ENCODE assay signal across 32 cellular contexts in the genomic region with DNA sequence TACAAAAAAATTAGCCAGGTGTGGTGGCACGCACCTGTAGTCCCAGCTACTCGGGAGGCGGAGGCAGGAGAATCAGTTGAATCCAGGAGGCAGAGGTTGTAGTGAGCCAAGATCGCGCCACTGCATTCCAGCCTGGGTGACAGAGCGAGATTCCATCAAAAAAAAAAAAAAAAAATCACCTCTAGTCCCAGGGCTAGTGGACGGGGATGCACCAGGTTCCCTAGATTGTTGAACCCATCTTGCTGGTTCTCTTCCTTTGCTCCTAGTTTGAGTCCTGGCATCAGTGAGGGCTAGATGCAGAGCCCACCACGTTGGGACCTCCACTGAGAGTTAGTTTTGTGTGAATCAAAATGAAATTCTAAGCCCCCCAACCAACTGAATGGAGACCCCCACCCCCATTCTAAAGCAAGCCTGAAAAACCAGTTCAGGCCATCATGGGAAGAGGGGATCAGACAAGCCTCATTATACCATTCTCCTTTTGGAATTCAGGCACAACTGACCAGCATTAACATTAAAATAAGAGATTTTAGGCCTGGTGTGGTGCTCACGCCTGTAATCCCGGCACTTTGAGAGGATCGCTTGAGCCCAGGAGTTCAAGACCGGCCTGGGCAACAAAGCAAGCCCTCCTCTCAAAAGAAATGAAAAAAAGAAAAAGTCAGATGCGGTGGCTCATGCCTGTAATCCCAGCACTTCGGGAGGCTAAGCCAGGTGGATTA. TPM values are rescaled to one million over a fixed set of nuclear protein-coding genes. Genes with fewer than 3 reads are reported as not detected.
"Had no signal": no experiment of that assay in that cellular context is flagged by ENCODE, and none has a peak within 500 bp of the region (broad histone marks: within the 10 kb centered on the region; RNA-seq: fewer than 3 reads in every experiment).

No MANE protein-coding gene starts in this region.

- H3K9me3 ChIP-seq: ascending aorta, esophagus squamous epithelium, left ventricle myocardium inferior, neutrophil, right lobe of liver, testis, transverse colon, uterus had no signal

- H3K27ac ChIP-seq: ascending aorta, cardiac muscle cell, epithelial cell of prostate, esophagus squamous epithelium, left ventricle myocardium inferior, neutrophil, right lobe of liver, testis, transverse colon, uterus had no signal

- H3K27me3 Mint-ChIP-seq: activated naive CD8-positive, alpha-beta T cell treated with anti-CD3 and anti-CD28 coated beads, Interleukin-2, amount 10 ng/mL, durations not matched to agents 7 days and 5 days; dendritic cell treated with granulocyte-macrophage colony-stimulating factor and Interleukin-4, amounts not matched to agents 40 ng/mL and 50 ng/mL, for 4 days had no signal

- ATAC-seq: activated CD4-positive, CD25-positive, alpha-beta regulatory T cell treated with anti-CD3 and anti-CD28 coated beads, Interleukin-2, amount 50 U/mL, for 24 hours; right lobe of liver; stimulated activated naive CD8-positive, alpha-beta T cell treated with anti-CD3 and anti-CD28 coated beads, Interleukin-15, Interleukin-2, amounts not matched to agents 100 U/mL and 50 U/mL, for 24 hours had no signal

- H3K36me3 ChIP-seq: ascending aorta, cardiac muscle cell, esophagus squamous epithelium, left ventricle myocardium inferior, neutrophil, right lobe of liver, transverse colon, uterus had no signal

- H3K9me3 Mint-ChIP-seq: activated naive CD4-positive, alpha-beta T cell treated with anti-CD3 and anti-CD28 coated beads, Interleukin-2, amount 10 ng/mL, durations not matched to agents 7 days and 5 days; activated naive CD8-positive, alpha-beta T cell treated with anti-CD3 and anti-CD28 coated beads, Interleukin-2, amount 10 ng/mL, durations not matched to agents 7 days and 5 days; activated T-helper 1 cell treated with anti-CD3 and anti-CD28 coated beads, Interleukin-12 subunit alpha, Interleukin-12 subunit beta, Interleukin-2, Interleukin-4 antibody, amounts not matched to agents 30 ng/mL and 10 ng/mL and 1 ng/mL, durations not matched to agents 14 hours and 24 hours and 36 hours; brain; dendritic cell treated with granulocyte-macrophage colony-stimulating factor and Interleukin-4, amounts not matched to agents 40 ng/mL and 50 ng/mL, for 4 days; nephron had no signal

- H3K27ac Mint-ChIP-seq: activated naive CD4-positive, alpha-beta T cell treated with anti-CD3 and anti-CD28 coated beads, Interleukin-2, amount 10 ng/mL, durations not matched to agents 7 days and 5 days; activated naive CD8-positive, alpha-beta T cell treated with anti-CD3 and anti-CD28 coated beads, Interleukin-2, amount 10 ng/mL, durations not matched to agents 7 days and 5 days; activated T-helper 1 cell treated with anti-CD3 and anti-CD28 coated beads, Interleukin-12 subunit alpha, Interleukin-12 subunit beta, Interleukin-2, Interleukin-4 antibody, amounts not matched to agents 30 ng/mL and 10 ng/mL and 1 ng/mL, durations not matched to agents 14 hours and 24 hours and 36 hours; brain; dendritic cell treated with granulocyte-macrophage colony-stimulating factor and Interleukin-4, amounts not matched to agents 40 ng/mL and 50 ng/mL, for 4 days; nephron had no signal

- H3K4me3 Mint-ChIP-seq: activated naive CD4-positive, alpha-beta T cell treated with anti-CD3 and anti-CD28 coated beads, Interleukin-2, amount 10 ng/mL, durations not matched to agents 7 days and 5 days; activated naive CD8-positive, alpha-beta T cell treated with anti-CD3 and anti-CD28 coated beads, Interleukin-2, amount 10 ng/mL, durations not matched to agents 7 days and 5 days; activated T-helper 1 cell treated with anti-CD3 and anti-CD28 coated beads, Interleukin-12 subunit alpha, Interleukin-12 subunit beta, Interleukin-2, Interleukin-4 antibody, amounts not matched to agents 30 ng/mL and 10 ng/mL and 1 ng/mL, durations not matched to agents 14 hours and 24 hours and 36 hours; brain; dendritic cell treated with granulocyte-macrophage colony-stimulating factor and Interleukin-4, amounts not matched to agents 40 ng/mL and 50 ng/mL, for 4 days; nephron had no signal

- H3K4me1 ChIP-seq: ascending aorta, right lobe of liver, testis, uterus had no signal

- H3K4me3 ChIP-seq: ascending aorta, cardiac muscle cell, esophagus squamous epithelium, left ventricle myocardium inferior, lung, right lobe of liver, testis, transverse colon, uterus had no signal

- DNase-seq: activated CD4-positive, alpha-beta T cell treated with anti-CD3 and anti-CD28 coated beads for 48 hours; activated CD4-positive, alpha-beta T cell treated with anti-CD3 and anti-CD28 coated beads, Interleukin-2, amount 50 U/mL, for 48 hours; activated CD8-positive, alpha-beta memory T cell treated with anti-CD3 and anti-CD28 coated beads, Interleukin-2, amount 50 U/mL, for 4 hours; activated gamma-delta T cell; activated naive CD4-positive, alpha-beta T cell treated with anti-CD3 and anti-CD28 coated beads, Interleukin-2, amount 10 ng/mL, durations not matched to agents 7 days and 5 days; activated naive CD8-positive, alpha-beta T cell treated with anti-CD3 and anti-CD28 coated beads, Interleukin-2, amount 10 ng/mL, durations not matched to agents 7 days and 5 days; activated T-cell treated with anti-CD3 and anti-CD28 coated beads, Interleukin-2, amount 50 U/mL, for 1 hour; esophagus squamous epithelium; foreskin melanocyte; glutamatergic neuron; islet precursor cell; left ventricle myocardium inferior; right lobe of liver; stimulated activated CD4-positive, alpha-beta T cell treated with anti-CD3 and anti-CD28 coated beads, Interleukin-12 subunit alpha, Interleukin-12 subunit beta, amount 100 ng/mL, for 4 hours; stimulated activated CD4-positive, alpha-beta T cell treated with anti-CD3 and anti-CD28 coated beads, Interleukin-4, amount 100 ng/mL, for 1 hour; stimulated activated naive CD8-positive, alpha-beta T cell treated with anti-CD3 and anti-CD28 coated beads, Interleukin-15, Interleukin-2, amounts not matched to agents 100 U/mL and 50 U/mL, for 24 hours; testis; transverse colon; uterus had no signal

- H3K4me1 Mint-ChIP-seq: activated naive CD4-positive, alpha-beta T cell treated with anti-CD3 and anti-CD28 coated beads, Interleukin-2, amount 10 ng/mL, durations not matched to agents 7 days and 5 days; activated naive CD8-positive, alpha-beta T cell treated with anti-CD3 and anti-CD28 coated beads, Interleukin-2, amount 10 ng/mL, durations not matched to agents 7 days and 5 days had no signal

- H3K36me3 Mint-ChIP-seq: activated naive CD4-positive, alpha-beta T cell treated with anti-CD3 and anti-CD28 coated beads, Interleukin-2, amount 10 ng/mL, durations not matched to agents 7 days and 5 days; activated naive CD8-positive, alpha-beta T cell treated with anti-CD3 and anti-CD28 coated beads, Interleukin-2, amount 10 ng/mL, durations not matched to agents 7 days and 5 days; brain had no signal

- H3K27me3 ChIP-seq: ascending aorta, cardiac muscle cell, neutrophil, right lobe of liver, testis, transverse colon, uterus had no signal

RNA-seq across cellular contexts. Expression of a gene that starts 17.9 kb away (rescaled TPM):
- total RNA-seq: activated CD8-positive, alpha-beta memory T cell treated with anti-CD3 and anti-CD28 coated beads for 36 hours; activated naive CD8-positive, alpha-beta T cell treated with anti-CD3 and anti-CD28 coated beads, Interleukin-2, amount 10 ng/mL, durations not matched to agents 7 days and 5 days; activated T-helper 1 cell treated with anti-CD3 and anti-CD28 coated beads, Interleukin-12 subunit alpha, Interleukin-12 subunit beta, Interleukin-2, Interleukin-4 antibody, amounts not matched to agents 30 ng/mL and 10 ng/mL and 1 ng/mL, durations not matched to agents 14 hours and 24 hours and 36 hours; ascending aorta; osteocyte; skeletal muscle tissue had no signal
